ENCODE assay signal across 8 cellular contexts in the genomic region with DNA sequence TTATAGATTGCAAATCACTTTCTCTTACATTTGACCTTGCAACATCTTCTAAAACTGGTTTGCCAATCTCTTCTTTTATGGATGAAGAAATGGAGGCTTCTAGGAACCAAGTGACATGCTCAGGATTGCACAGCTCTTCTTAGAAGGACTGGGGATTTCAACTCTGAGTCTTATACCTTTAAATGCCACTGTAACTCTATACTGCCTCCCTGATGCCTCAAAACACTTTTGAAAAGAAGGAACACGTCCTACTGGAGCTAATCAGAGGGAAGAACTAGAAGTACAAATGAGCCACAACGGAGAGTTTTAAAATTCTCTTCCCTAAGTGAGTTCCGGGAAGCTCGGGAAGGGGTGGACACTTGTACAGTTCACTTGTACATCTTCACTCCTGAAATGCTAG. TPM values are rescaled to one million over a fixed set of nuclear protein-coding genes. Genes with fewer than 3 reads are reported as not detected.
DNase-seq lines count a peak whose midpoint lies in the region; ATAC-seq, FAIRE-seq and TF ChIP-seq lines count a peak whose summit lies in the region.

No MANE protein-coding gene starts in this region.

- H3K27me3 ChIP-seq in colonic mucosa (no peaks in the 10 kb centered on the region), mucosa of stomach (ENCODE audit: control insufficient read depth, insufficient read depth, low read length) (no peaks in the 10 kb centered on the region)

- H3K27ac ChIP-seq in colonic mucosa: peak overlapping the region; percentile 20

- H3K4me1 ChIP-seq in colonic mucosa: no peaks in the 10 kb centered on the region
- H3K4me1 ChIP-seq in mucosa of stomach (ENCODE audit: control insufficient read depth, insufficient read depth, low read length): no peaks in the 10 kb centered on the region

- DNase-seq in ACHN (peak; percentile 18), LNCaP clone FGC (ENCODE audit: low read depth) (no peak), colonic mucosa (no peak), GM12891 (ENCODE audit: insufficient read length, low spot score) (no peak)
- no peak for DNase-seq in effector CD4-positive, alpha-beta T cell
- DNase-seq in effector CD8-positive, alpha-beta T cell (lab: John Stamatoyannopoulos, UW): no peak

- H3K4me3 ChIP-seq in LNCaP clone FGC (ENCODE audit: low read depth, low read length) (peak overlapping the region; percentile 64), colonic mucosa (peak overlapping the region; percentile 78), mucosa of stomach (ENCODE audit: low read length) (no peak overlapping the region)

- H3K36me3 ChIP-seq in colonic mucosa (no peaks in the 10 kb centered on the region), mucosa of stomach (ENCODE audit: control insufficient read depth, insufficient read depth, low read length) (no peaks in the 10 kb centered on the region)

- no peak for ATAC-seq in HG03354 (IDR thresholded peaks at IDR 0.05; ENCODE audit: poor library complexity, severe bottlenecking, unreplicated experiment)

- no peak for FAIRE-seq in GM12891 (lab: Jason Lieb, UNC)

- H3K9ac ChIP-seq in colonic mucosa (ENCODE audit: low read depth in 2 of 2, low read length in 2 of 2) (peak overlapping the region in 1 of 2 donors; percentile 71), mucosa of stomach (ENCODE audit: low read length) (peak overlapping the region; percentile 41)

- no peak for TF ChIP-seq POLR2A in GM12891 (IDR thresholded peaks at IDR 0.05; ENCODE audit: low read depth, low read length)

- H3K9me3 ChIP-seq in colonic mucosa: no peaks in the 10 kb centered on the region
- H3K9me3 ChIP-seq in mucosa of stomach (ENCODE audit: control insufficient read depth, low read length): no peaks in the 10 kb centered on the region

- intact Hi-C loops in colonic mucosa (cut with DNase I): no loop called here

- in situ Hi-C loops in ACHN (cut with HindIII; ENCODE audit: low pct_ligation_motif_present, low pct_unique_long_range_greater_than_20kb, low sequenced_read_pairs): no loop called here

- TF ChIP-seq CTCF in LNCaP clone FGC (IDR thresholded peaks at IDR 0.05; ENCODE audit: control insufficient read depth, extremely low read depth, insufficient read depth) (0 out of 2 replicates have a peak, but pooled peaks have one; percentile 10), colonic mucosa (IDR thresholded peaks at IDR 0.05) (no peak)

TF ChIP-seq in GM12891, 5 proteins besides CTCF, POLR2A, EP300 and RAD21:
- TF ChIP-seq POLR2AphosphoS5 (IDR thresholded peaks at IDR 0.05; ENCODE audit: low read depth, low read length): no peak
- no peak for TF ChIP-seq TAF1 (IDR thresholded peaks at IDR 0.05; ENCODE audit: low read depth, low read length)

RNA-seq across cellular contexts. Expression of a gene that starts 1.0 kb away (rescaled TPM):
- total RNA-seq in colonic mucosa: 1 to 10 TPM; 2.9 to 5.8 TPM
- polyA plus RNA-seq in GM12891 (2012; ENCODE audit: low read depth, missing spikeins): not detected
